ENCODE assay signal across 13 cellular contexts in the genomic region with DNA sequence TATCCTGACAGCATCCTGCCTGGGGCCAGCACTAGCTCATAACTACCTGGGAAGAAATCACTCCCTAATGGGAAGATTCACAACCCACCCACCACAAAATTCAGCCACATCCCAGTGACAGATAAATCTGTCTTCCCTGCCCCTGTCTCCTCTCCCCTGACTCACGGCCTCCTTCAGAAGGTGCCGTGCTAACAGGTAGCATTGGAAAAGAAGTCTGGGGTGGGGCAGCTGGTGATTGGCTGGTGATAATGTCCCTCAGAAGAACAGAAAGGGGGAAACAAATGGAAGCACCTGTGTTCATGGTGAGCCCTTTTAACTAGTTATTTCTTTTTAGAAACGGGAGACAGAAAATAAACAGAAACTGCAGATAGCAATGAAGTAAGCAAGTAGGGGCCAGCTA. TPM values are rescaled to one million over a fixed set of nuclear protein-coding genes. Genes with fewer than 3 reads are reported as not detected.
A peak's percentile ranks its signal among the peaks of the same experiment; 100 is the strongest.
DNase-seq lines count a peak whose midpoint lies in the region; ATAC-seq, FAIRE-seq and TF ChIP-seq lines count a peak whose summit lies in the region.
"Had no signal": no experiment of that assay in that cellular context is flagged by ENCODE, and none has a peak within 500 bp of the region (broad histone marks: within the 10 kb centered on the region; RNA-seq: fewer than 3 reads in every experiment).

No MANE protein-coding gene starts in this region.

- no peak for ATAC-seq in heart left ventricle
- ATAC-seq in left ventricle myocardium superior: no peak
- ATAC-seq in activated naive CD4-positive, alpha-beta T cell treated with anti-CD3 and anti-CD28 coated beads, Interleukin-2, amount 50 U/mL, for 72 hours: no peak
- ATAC-seq in naive B cell (ENCODE audit: low read depth in 2 of 2): no peak
- ATAC-seq: Panc1 had no signal

- WGBS in heart left ventricle, 4 donors: 77 to 80% (median 79%) methylated on average over 3 of the region's 3 CpGs

- FAIRE-seq in GM19239 (lab: Jason Lieb, UNC): no peak
- FAIRE-seq: frontal cortex, G401.6, kidney had no signal

- peaks cover 9 to 43% of the 10 kb centered on the region in 2 donors for H3K36me3 Mint-ChIP-seq in activated naive CD4-positive, alpha-beta T cell treated with anti-CD3 and anti-CD28 coated beads, Interleukin-2, amount 50 U/mL, for 72 hours
- peaks cover 13 to 21% of the 10 kb centered on the region in 2 donors for H3K36me3 Mint-ChIP-seq in naive B cell

- no peak for TF ChIP-seq POLR2A in heart left ventricle (IDR thresholded peaks at IDR 0.05)
- TF ChIP-seq POLR2A in uterus (IDR thresholded peaks at IDR 0.05): no peak

- H3K4me1 ChIP-seq in heart left ventricle (peaks cover 5 to 76% (median 60%) of the 10 kb centered on the region in 12 donors), uterus (peaks cover 3 to 18% of the 10 kb centered on the region in 2 donors)

- H3K36me3 ChIP-seq in heart left ventricle (peaks cover 0 to 18% (median 3%) of the 10 kb centered on the region in 9 donors), uterus (no peaks in the 10 kb centered on the region)

- peaks cover 59 to 75% (median 71%) of the 10 kb centered on the region in 3 donors for H3K4me1 Mint-ChIP-seq in naive B cell

- H3K9me3 ChIP-seq in heart left ventricle: peaks cover 0 to 7% (median 0%) of the 10 kb centered on the region in 12 donors
- H3K9me3 ChIP-seq in uterus: no peaks in the 10 kb centered on the region

- H3K27me3 Mint-ChIP-seq in naive B cell: no peaks in the 10 kb centered on the region

- peak overlapping the region; percentile 74 to 99 for H3K27ac Mint-ChIP-seq in activated naive CD4-positive, alpha-beta T cell treated with anti-CD3 and anti-CD28 coated beads, Interleukin-2, amount 50 U/mL, for 72 hours
- peak overlapping the region; percentile 57 to 95 (median 86) for H3K27ac Mint-ChIP-seq in naive B cell

- no peaks in the 10 kb centered on the region for H3K27me3 ChIP-seq in heart left ventricle
- H3K27me3 ChIP-seq in uterus: no peaks in the 10 kb centered on the region

- H3K27ac ChIP-seq in heart left ventricle (peak overlapping the region in 10 of 12 donors; percentile 31 to 72 (median 55)), uterus (peak overlapping the region; percentile 98 to 99)

- no peak for TF ChIP-seq CTCF in heart left ventricle (IDR thresholded peaks at IDR 0.05)
- no peak for TF ChIP-seq CTCF in uterus (IDR thresholded peaks at IDR 0.05)

- H3K4me3 Mint-ChIP-seq in naive B cell: peak overlapping the region; percentile 51 to 93 (median 70)

- intact Hi-C loops in heart left ventricle (cut with DNase I) (loop anchor here in 2 of 10 donors (10.0 kb wide), 2 partner anchors 115 to 305 kb away; partner anchors contain the start of gene PARP1 (in 1 of the 2)), left ventricle myocardium superior (cut with micrococcal nuclease) (no loop called here), uterus (cut with DNase I; ENCODE audit: low total_unique reads) (no loop called here)

- H3K4me3 ChIP-seq in heart left ventricle: no peak overlapping the region
- no peak overlapping the region for H3K4me3 ChIP-seq in uterus

- peaks cover 0 to 5% of the 10 kb centered on the region in 2 donors for H3K9me3 Mint-ChIP-seq in activated naive CD4-positive, alpha-beta T cell treated with anti-CD3 and anti-CD28 coated beads, Interleukin-2, amount 50 U/mL, for 72 hours
- peaks cover 0 to 9% (median 4%) of the 10 kb centered on the region in 7 donors for H3K9me3 Mint-ChIP-seq in naive B cell

- DNase-seq in heart left ventricle (no peak), left ventricle myocardium superior (no peak), naive B cell (no peak), uterus (no peak), GM19239 (ENCODE audit: insufficient read length, low spot score) (no peak), NCI-H748 treated with DMSO at 0.1 percent for 48 hours (lab: John Stamatoyannopoulos, UW) (no peak), SKM-1 treated with dmso at 0.1 percent for 144 hours (lab: John Stamatoyannopoulos, UW; ENCODE audit: unreplicated experiment) (no peak)
- no peak for DNase-seq in activated naive CD4-positive, alpha-beta T cell treated with anti-CD3 and anti-CD28 coated beads, Interleukin-2, amount 50 U/mL, for 72 hours (ENCODE audit: low spot score in 2 of 2)
- DNase-seq: kidney, MV-4-11 had no signal

RNA-seq across cellular contexts. Expression of gene ITPKB, which starts 29.1 kb away (rescaled TPM):
- total RNA-seq in heart left ventricle (10 to 100 TPM; 11.2 to 33.7 (median 17.8) TPM), left ventricle myocardium superior (19.5 TPM), uterus (100 to 1,000 TPM in 1 of 4 donors, 10 to 100 TPM in 3; 29.7 to 117 (median 44.9) TPM)
- polyA plus RNA-seq in heart left ventricle (10 to 100 TPM in 1 of 2 donors, 1 to 10 TPM in 1; 6.2 to 11.9 TPM), naive B cell (ENCODE audit: low read depth in 6 of 6) (10 to 100 TPM; 24.5 to 48.9 (median 34.1) TPM)
- 10 to 100 TPM; 37.5 to 51.3 TPM for total RNA-seq in activated naive CD4-positive, alpha-beta T cell treated with anti-CD3 and anti-CD28 coated beads, Interleukin-2, amount 50 U/mL, for 72 hours
